10 cellular contexts compared by ENCODE assay signal in genomic region chr11:102760355-102761035, GRCh38. TPM values are rescaled to one million over a fixed set of nuclear protein-coding genes. Genes with fewer than 3 reads are reported as not detected.
DNase-seq lines count a peak whose midpoint lies in the region; ATAC-seq and TF ChIP-seq lines count a peak whose summit lies in the region.
"Had no signal": no experiment of that assay in that cellular context is flagged by ENCODE, and none has a peak within 500 bp of the region (broad histone marks: within the 10 kb centered on the region; RNA-seq: fewer than 3 reads in every experiment).

No MANE protein-coding gene starts in this region.

- H3K9ac ChIP-seq in skeletal muscle satellite cell (ENCODE audit: low read depth, low read length): no peak overlapping the region
- H3K9ac ChIP-seq: BLaER1 had no signal

- no peaks in the 10 kb centered on the region for H3K9me3 ChIP-seq in skeletal muscle satellite cell (replicated peaks; ENCODE audit: low read length)
- H3K9me3 ChIP-seq: BLaER1 had no signal

- peak overlapping the region; percentile 70 for H3K27ac ChIP-seq in RWPE1
- H3K27ac ChIP-seq: BLaER1 had no signal

- no peaks in the 10 kb centered on the region for H3K36me3 ChIP-seq in skeletal muscle satellite cell (ENCODE audit: insufficient read depth, low read length)
- H3K36me3 ChIP-seq: BLaER1 had no signal

- H3K4me1 Mint-ChIP-seq in activated CD4-positive, alpha-beta T cell treated with anti-CD3 and anti-CD28 coated beads for 36 hours: peaks cover 2% of the 10 kb centered on the region
- no peaks in the 10 kb centered on the region for H3K4me1 Mint-ChIP-seq in activated T-helper 1 cell treated with anti-CD3 and anti-CD28 coated beads, Interleukin-12 subunit alpha, Interleukin-12 subunit beta, Interleukin-2, Interleukin-4 antibody, amounts not matched to agents 30 ng/mL and 10 ng/mL and 1 ng/mL, durations not matched to agents 14 hours and 24 hours and 36 hours (ENCODE audit: low read depth)

- peaks cover 49% of the 10 kb centered on the region for H3K27me3 ChIP-seq in skeletal muscle satellite cell (ENCODE audit: control insufficient read depth, insufficient read depth, low read length)
- H3K27me3 ChIP-seq: BLaER1 had no signal

- H3K4me3 Mint-ChIP-seq in activated CD4-positive, alpha-beta T cell treated with anti-CD3 and anti-CD28 coated beads for 36 hours: no peak overlapping the region
- no peak overlapping the region for H3K4me3 Mint-ChIP-seq in activated T-helper 1 cell treated with anti-CD3 and anti-CD28 coated beads, Interleukin-12 subunit alpha, Interleukin-12 subunit beta, Interleukin-2, Interleukin-4 antibody, amounts not matched to agents 30 ng/mL and 10 ng/mL and 1 ng/mL, durations not matched to agents 14 hours and 24 hours and 36 hours

- TF ChIP-seq CTCF in RWPE1 (conservative IDR thresholded peaks at IDR 0.05; ENCODE audit: low read depth) (no peak), GM10248 (IDR thresholded peaks at IDR 0.05; ENCODE audit: control extremely low read depth, extremely low read depth, low read depth, missing control alignments) (no peak)

- peaks cover 30% of the 10 kb centered on the region for H3K4me1 ChIP-seq in skeletal muscle satellite cell (ENCODE audit: control insufficient read depth, insufficient read depth, low read length)

- H3K27ac Mint-ChIP-seq in activated CD4-positive, alpha-beta T cell treated with anti-CD3 and anti-CD28 coated beads for 36 hours: no peak overlapping the region
- H3K27ac Mint-ChIP-seq in activated T-helper 1 cell treated with anti-CD3 and anti-CD28 coated beads, Interleukin-12 subunit alpha, Interleukin-12 subunit beta, Interleukin-2, Interleukin-4 antibody, amounts not matched to agents 30 ng/mL and 10 ng/mL and 1 ng/mL, durations not matched to agents 14 hours and 24 hours and 36 hours: no peak overlapping the region

- CTCF ChIA-PET in activated CD4-positive, alpha-beta T cell treated with anti-CD3 and anti-CD28 coated beads for 36 hours (lab: Charles Lee): interaction anchor here (1.2 kb wide), 1 partner anchor 94 kb away, joined by 3 read pairs; no protein-coding TSS in a partner anchor
- CTCF ChIA-PET in RWPE1 (lab: Yijun Ruan, JAX): interaction anchor here (0.6 kb wide), 1 partner anchor 94 kb away, joined by 4 read pairs; no protein-coding TSS in a partner anchor
- CTCF ChIA-PET in GM10248 (lab: Yijun Ruan, JAX): no interaction called here

- H3K4me3 ChIP-seq in skeletal muscle satellite cell (ENCODE audit: low read length): no peak overlapping the region
- H3K4me3 ChIP-seq: BLaER1 had no signal

- POLR2A ChIA-PET in activated CD4-positive, alpha-beta T cell treated with anti-CD3 and anti-CD28 coated beads for 36 hours (lab: Charles Lee): no interaction called here
- POLR2A ChIA-PET in RWPE1 (lab: Yijun Ruan, JAX; ENCODE audit: low non-redundant PET) (no interaction called here), GM10248 (lab: Yijun Ruan, JAX) (no interaction called here)

- peaks cover 18% of the 10 kb centered on the region for H3K27me3 Mint-ChIP-seq in activated CD4-positive, alpha-beta T cell treated with anti-CD3 and anti-CD28 coated beads for 36 hours
- no peaks in the 10 kb centered on the region for H3K27me3 Mint-ChIP-seq in activated T-helper 1 cell treated with anti-CD3 and anti-CD28 coated beads, Interleukin-12 subunit alpha, Interleukin-12 subunit beta, Interleukin-2, Interleukin-4 antibody, amounts not matched to agents 30 ng/mL and 10 ng/mL and 1 ng/mL, durations not matched to agents 14 hours and 24 hours and 36 hours (ENCODE audit: insufficient read depth)

- intact Hi-C loops in activated CD4-positive, alpha-beta T cell treated with anti-CD3 and anti-CD28 coated beads for 36 hours (cut with DNase I, micrococcal nuclease): no loop called here
- intact Hi-C loops in activated T-helper 1 cell treated with anti-CD3 and anti-CD28 coated beads, Interleukin-12 subunit alpha, Interleukin-12 subunit beta, Interleukin-2, Interleukin-4 antibody, amounts not matched to agents 30 ng/mL and 10 ng/mL and 1 ng/mL, durations not matched to agents 14 hours and 24 hours and 36 hours (cut with micrococcal nuclease): no loop called here

- H3K4me2 ChIP-seq in skeletal muscle satellite cell (ENCODE audit: low read length): peak overlapping the region; percentile 23
- H3K4me2 ChIP-seq: BLaER1 had no signal

- H3K36me3 Mint-ChIP-seq in activated CD4-positive, alpha-beta T cell treated with anti-CD3 and anti-CD28 coated beads for 36 hours (ENCODE audit: low read depth): no peaks in the 10 kb centered on the region
- no peaks in the 10 kb centered on the region for H3K36me3 Mint-ChIP-seq in activated T-helper 1 cell treated with anti-CD3 and anti-CD28 coated beads, Interleukin-12 subunit alpha, Interleukin-12 subunit beta, Interleukin-2, Interleukin-4 antibody, amounts not matched to agents 30 ng/mL and 10 ng/mL and 1 ng/mL, durations not matched to agents 14 hours and 24 hours and 36 hours (ENCODE audit: low read depth)

- no peaks in the 10 kb centered on the region for H3K9me3 Mint-ChIP-seq in activated CD4-positive, alpha-beta T cell treated with anti-CD3 and anti-CD28 coated beads for 36 hours (ENCODE audit: low read depth)
- no peaks in the 10 kb centered on the region for H3K9me3 Mint-ChIP-seq in activated T-helper 1 cell treated with anti-CD3 and anti-CD28 coated beads, Interleukin-12 subunit alpha, Interleukin-12 subunit beta, Interleukin-2, Interleukin-4 antibody, amounts not matched to agents 30 ng/mL and 10 ng/mL and 1 ng/mL, durations not matched to agents 14 hours and 24 hours and 36 hours

- ATAC-seq in activated CD4-positive, alpha-beta T cell treated with anti-CD3 and anti-CD28 coated beads for 36 hours: peak; percentile 60

- no peak for DNase-seq in activated CD4-positive, alpha-beta T cell treated with anti-CD3 and anti-CD28 coated beads for 36 hours
- no peak for DNase-seq in activated CD4-positive, alpha-beta T cell treated with anti-CD3 and anti-CD28 coated beads, Interleukin-2, amount 50 U/mL, for 1 hour
- DNase-seq in RWPE1 (ENCODE audit: low spot score) (peak; percentile 92), fibroblast of gingiva (ENCODE audit: low read depth) (peak; percentile 88), GM10248 (ENCODE audit: extremely low spot score) (no peak), GOT3 (lab: John Stamatoyannopoulos, UW) (no peak)
- DNase-seq in activated T-helper 1 cell treated with anti-CD3 and anti-CD28 coated beads, Interleukin-12 subunit alpha, Interleukin-12 subunit beta, Interleukin-2, Interleukin-4 antibody, amounts not matched to agents 30 ng/mL and 10 ng/mL and 1 ng/mL, durations not matched to agents 14 hours and 24 hours and 36 hours (ENCODE audit: low spot score): no peak
- DNase-seq: T-helper 2 cell had no signal

RNA-seq across cellular contexts. Expression of gene MMP10, which starts 19.9 kb away (rescaled TPM):
- not detected for total RNA-seq in activated CD4-positive, alpha-beta T cell treated with anti-CD3 and anti-CD28 coated beads for 36 hours
- total RNA-seq in skeletal muscle satellite cell (2012; rRNA removed): not detected in 2 replicates
- total RNA-seq in activated T-helper 1 cell treated with anti-CD3 and anti-CD28 coated beads, Interleukin-12 subunit alpha, Interleukin-12 subunit beta, Interleukin-2, Interleukin-4 antibody, amounts not matched to agents 30 ng/mL and 10 ng/mL and 1 ng/mL, durations not matched to agents 14 hours and 24 hours and 36 hours: not detected in 2 replicates

RNA-seq across cellular contexts. Expression of gene MMP8, which starts 35.7 kb away (rescaled TPM):
- total RNA-seq in activated CD4-positive, alpha-beta T cell treated with anti-CD3 and anti-CD28 coated beads for 36 hours: not detected
- 0.25 TPM in 1 of 2 replicates, not detected in the other for total RNA-seq in skeletal muscle satellite cell (2012; rRNA removed)
- total RNA-seq in activated T-helper 1 cell treated with anti-CD3 and anti-CD28 coated beads, Interleukin-12 subunit alpha, Interleukin-12 subunit beta, Interleukin-2, Interleukin-4 antibody, amounts not matched to agents 30 ng/mL and 10 ng/mL and 1 ng/mL, durations not matched to agents 14 hours and 24 hours and 36 hours: not detected in 2 replicates

RNA-seq across cellular contexts. Expression of gene MMP1, which starts 37.5 kb away (rescaled TPM):
- total RNA-seq in activated CD4-positive, alpha-beta T cell treated with anti-CD3 and anti-CD28 coated beads for 36 hours: not detected
- total RNA-seq in skeletal muscle satellite cell (2012; rRNA removed): 33.9 and 173 TPM in 2 replicates
- total RNA-seq in activated T-helper 1 cell treated with anti-CD3 and anti-CD28 coated beads, Interleukin-12 subunit alpha, Interleukin-12 subunit beta, Interleukin-2, Interleukin-4 antibody, amounts not matched to agents 30 ng/mL and 10 ng/mL and 1 ng/mL, durations not matched to agents 14 hours and 24 hours and 36 hours: not detected in 2 replicates

RNA-seq across cellular contexts. Expression of gene MMP27, which starts 54.9 kb away (rescaled TPM):
- not detected for total RNA-seq in activated CD4-positive, alpha-beta T cell treated with anti-CD3 and anti-CD28 coated beads for 36 hours
- total RNA-seq in skeletal muscle satellite cell (2012; rRNA removed): under 0.01 TPM in 1 of 2 replicates, not detected in the other
- not detected in 2 replicates for total RNA-seq in activated T-helper 1 cell treated with anti-CD3 and anti-CD28 coated beads, Interleukin-12 subunit alpha, Interleukin-12 subunit beta, Interleukin-2, Interleukin-4 antibody, amounts not matched to agents 30 ng/mL and 10 ng/mL and 1 ng/mL, durations not matched to agents 14 hours and 24 hours and 36 hours

Comparison
In these comparisons a context has a peak if more than half of its experiments do, and no peak if none do; other contexts are left out.
1. DNase-seq: peak in RWPE1 (single experiment) and fibroblast of gingiva (single experiment); none in activated CD4-positive, alpha-beta T cell treated with anti-CD3 and anti-CD28 coated beads for 36 hours (single experiment), activated CD4-positive, alpha-beta T cell treated with anti-CD3 and anti-CD28 coated beads, Interleukin-2, amount 50 U/mL, for 1 hour (single experiment), activated T-helper 1 cell treated with anti-CD3 and anti-CD28 coated beads, Interleukin-12 subunit alpha, Interleukin-12 subunit beta, Interleukin-2, Interleukin-4 antibody, amounts not matched to agents 30 ng/mL and 10 ng/mL and 1 ng/mL, durations not matched to agents 14 hours and 24 hours and 36 hours (single experiment), GM10248 (single experiment) and GOT3 (single experiment).